ENCODE assay signal across 8 cellular contexts in the genomic region with DNA sequence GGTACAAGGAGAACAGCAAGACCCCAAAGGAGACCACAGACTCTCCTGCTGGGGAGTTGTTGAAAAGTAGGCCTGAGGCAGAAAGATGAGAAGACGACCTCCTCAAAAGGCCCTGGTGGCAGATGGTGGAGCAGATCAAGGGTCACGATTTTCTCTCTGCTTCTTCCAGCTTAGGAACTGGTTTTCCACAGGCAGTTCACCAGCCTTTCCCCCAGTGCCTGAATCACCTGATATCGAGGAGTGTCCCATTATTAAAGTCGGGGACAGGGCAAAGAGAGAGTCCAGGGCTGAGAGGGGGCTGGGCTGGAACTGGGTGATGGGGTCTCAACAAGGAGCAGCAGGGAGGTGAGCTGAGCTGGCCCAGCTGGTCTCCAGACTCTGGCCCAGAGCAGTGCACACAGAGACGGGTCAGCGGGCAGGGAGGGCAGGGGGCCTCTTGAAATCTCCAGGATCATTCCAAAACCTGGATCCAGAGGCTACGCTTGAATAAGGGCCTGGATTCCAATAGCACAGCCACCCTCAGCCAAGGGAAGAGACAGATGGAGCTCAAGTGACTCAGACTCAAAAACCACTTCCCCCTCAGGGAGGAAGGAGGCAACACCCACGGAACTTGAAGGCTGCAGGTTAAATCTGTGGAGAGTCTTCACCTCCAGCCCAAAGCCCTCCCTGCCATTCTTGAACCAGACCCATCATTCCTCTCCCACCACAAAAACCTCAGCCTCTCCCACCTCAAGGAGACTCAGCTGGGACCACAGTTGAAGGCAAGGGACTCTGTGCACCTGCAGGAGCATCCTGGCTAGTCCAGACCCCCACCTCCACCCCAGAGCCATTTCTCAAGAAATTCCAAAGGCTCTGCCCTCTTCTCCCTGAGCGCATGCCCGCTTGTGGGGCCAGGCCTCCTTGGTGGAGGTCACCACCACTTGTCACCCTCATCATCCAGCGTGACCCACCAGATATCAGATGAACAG. TPM values are rescaled to one million over a fixed set of nuclear protein-coding genes. Genes with fewer than 3 reads are reported as not detected.
DNase-seq lines count a peak whose midpoint lies in the region; ATAC-seq and TF ChIP-seq lines count a peak whose summit lies in the region.

S100A5 (minus strand) TSS at position 541 of the 968 bp plus-strand sequence. CDS start 743 bp downstream, outside the sequence.

- DNase-seq in HK-2 (ENCODE audit: unreplicated experiment) (peak; percentile 42), breast epithelium (ENCODE audit: low spot score in 2 of 2) (no peak), renal cortical epithelial cell (ENCODE audit: low read depth) (peak; percentile 86), T1000 (lab: John Stamatoyannopoulos, UW) (no peak)

- TF ChIP-seq POLR2A in breast epithelium (IDR thresholded peaks at IDR 0.05) = no peak

- H3K9me3 Mint-ChIP-seq in T-helper 1 cell treated with Interleukin-12 subunit alpha and Interleukin-12 subunit beta and Interleukin-4 antibody, amounts not matched to agents 30 μg/mL and 1 μg/mL, for 36 hours = no peaks in the 10 kb centered on the region

- H3K27me3 ChIP-seq in breast epithelium = no peaks in the 10 kb centered on the region

- H3K9me3 ChIP-seq in breast epithelium = no peaks in the 10 kb centered on the region

- H3K4me1 Mint-ChIP-seq in T-helper 1 cell treated with Interleukin-12 subunit alpha and Interleukin-12 subunit beta and Interleukin-4 antibody, amounts not matched to agents 30 μg/mL and 1 μg/mL, for 36 hours (ENCODE audit: low read depth) = peaks cover 79% of the 10 kb centered on the region

- H3K27ac Mint-ChIP-seq in T-helper 1 cell treated with Interleukin-12 subunit alpha and Interleukin-12 subunit beta and Interleukin-4 antibody, amounts not matched to agents 30 μg/mL and 1 μg/mL, for 36 hours = peak within 1 kb of the TSS; percentile 91

- no peak for ATAC-seq in GM18909 (IDR thresholded peaks at IDR 0.05; ENCODE audit: poor library complexity, unreplicated experiment)
- no peak for ATAC-seq in HG02884 (IDR thresholded peaks at IDR 0.05; ENCODE audit: unreplicated experiment)
- no peak for ATAC-seq in GM18867 (IDR thresholded peaks at IDR 0.05; ENCODE audit: unreplicated experiment)

- peak within 1 kb of the TSS; percentile 62 to 94 for H3K27ac ChIP-seq in breast epithelium

- peaks cover 40% of the 10 kb centered on the region for H3K36me3 Mint-ChIP-seq in T-helper 1 cell treated with Interleukin-12 subunit alpha and Interleukin-12 subunit beta and Interleukin-4 antibody, amounts not matched to agents 30 μg/mL and 1 μg/mL, for 36 hours (ENCODE audit: low read depth)

- no peaks in the 10 kb centered on the region for H3K27me3 Mint-ChIP-seq in T-helper 1 cell treated with Interleukin-12 subunit alpha and Interleukin-12 subunit beta and Interleukin-4 antibody, amounts not matched to agents 30 μg/mL and 1 μg/mL, for 36 hours (ENCODE audit: low read depth)

- no peak for TF ChIP-seq CTCF in breast epithelium (IDR thresholded peaks at IDR 0.05)

- H3K4me3 ChIP-seq in breast epithelium = no peak within 1 kb of the TSS

- H3K4me3 Mint-ChIP-seq in T-helper 1 cell treated with Interleukin-12 subunit alpha and Interleukin-12 subunit beta and Interleukin-4 antibody, amounts not matched to agents 30 μg/mL and 1 μg/mL, for 36 hours = peak within 1 kb of the TSS; percentile 72

- no peaks in the 10 kb centered on the region for H3K36me3 ChIP-seq in breast epithelium

- peaks cover 6 to 30% of the 10 kb centered on the region in 2 donors for H3K4me1 ChIP-seq in breast epithelium

- intact Hi-C loops in breast epithelium (cut with DNase I; ENCODE audit: low total_unique reads) = no loop called here

RNA-seq across cellular contexts. Expression of gene S100A5, which starts in this region (rescaled TPM):
- total RNA-seq in breast epithelium (not detected), renal cortical epithelial cell (1.2 TPM in 2 replicates)

Comparison
In these comparisons a context has a peak if more than half of its experiments do, and no peak if none do; other contexts are left out.
1. DNase-seq: peak in HK-2 (single experiment) and renal cortical epithelial cell (single experiment); none in breast epithelium (0 of 2) and T1000 (single experiment).